ENCODE assay signal across 1 cellular context in the genomic region with DNA sequence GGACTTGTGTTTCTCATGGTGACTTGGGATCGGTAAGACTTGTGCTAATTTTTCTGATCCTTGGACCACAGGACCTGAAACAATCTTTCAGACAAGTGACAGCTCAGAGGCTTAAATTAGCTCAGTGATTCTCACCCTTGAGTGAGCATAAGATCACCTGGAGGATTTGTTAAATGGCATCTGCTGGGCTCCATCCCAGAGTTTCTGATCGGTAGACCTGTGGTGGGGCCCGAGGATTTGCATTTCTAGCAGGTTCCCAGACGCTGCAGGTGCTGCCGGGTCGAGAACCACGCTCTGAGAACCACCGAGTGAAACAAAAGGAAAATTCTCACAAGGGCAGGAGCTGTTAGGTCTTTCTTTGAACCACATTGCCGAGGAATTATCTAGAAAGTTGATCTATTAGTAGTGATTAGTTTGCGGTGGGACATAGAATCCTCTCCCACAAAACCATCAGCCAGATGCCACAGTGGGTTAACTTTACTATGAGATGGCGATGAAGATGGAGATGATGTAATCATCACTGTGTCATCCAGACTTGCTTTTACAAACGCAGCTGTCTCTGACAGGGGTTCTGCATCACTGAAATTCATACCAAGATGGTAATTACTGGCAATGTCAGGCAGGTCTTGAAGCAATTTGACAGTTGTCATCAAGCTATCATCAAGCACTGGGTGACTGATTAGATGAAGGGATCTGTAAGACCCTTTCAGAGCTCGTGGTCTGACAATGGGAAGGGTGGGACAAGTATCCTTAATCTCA.
TF ChIP-seq lines count a peak whose summit lies in the region.

No MANE protein-coding gene starts in this region.

TF ChIP-seq in HEK293, 187 proteins besides CTCF, POLR2A, EP300 and RAD21 (continued from another document):
- TF ChIP-seq, protein P1, sequence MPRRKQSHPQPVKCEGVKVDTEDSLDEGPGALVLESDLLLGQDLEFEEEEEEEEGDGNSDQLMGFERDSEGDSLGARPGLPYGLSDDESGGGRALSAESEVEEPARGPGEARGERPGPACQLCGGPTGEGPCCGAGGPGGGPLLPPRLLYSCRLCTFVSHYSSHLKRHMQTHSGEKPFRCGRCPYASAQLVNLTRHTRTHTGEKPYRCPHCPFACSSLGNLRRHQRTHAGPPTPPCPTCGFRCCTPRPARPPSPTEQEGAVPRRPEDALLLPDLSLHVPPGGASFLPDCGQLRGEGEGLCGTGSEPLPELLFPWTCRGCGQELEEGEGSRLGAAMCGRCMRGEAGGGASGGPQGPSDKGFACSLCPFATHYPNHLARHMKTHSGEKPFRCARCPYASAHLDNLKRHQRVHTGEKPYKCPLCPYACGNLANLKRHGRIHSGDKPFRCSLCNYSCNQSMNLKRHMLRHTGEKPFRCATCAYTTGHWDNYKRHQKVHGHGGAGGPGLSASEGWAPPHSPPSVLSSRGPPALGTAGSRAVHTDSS (tag by site-specific recombination; IDR thresholded peaks at IDR 0.05) = no peak
TF ChIP-seq in HEK293: peak in this region for 3.
